ENCODE assay signal across 34 cellular contexts in the genomic region with DNA sequence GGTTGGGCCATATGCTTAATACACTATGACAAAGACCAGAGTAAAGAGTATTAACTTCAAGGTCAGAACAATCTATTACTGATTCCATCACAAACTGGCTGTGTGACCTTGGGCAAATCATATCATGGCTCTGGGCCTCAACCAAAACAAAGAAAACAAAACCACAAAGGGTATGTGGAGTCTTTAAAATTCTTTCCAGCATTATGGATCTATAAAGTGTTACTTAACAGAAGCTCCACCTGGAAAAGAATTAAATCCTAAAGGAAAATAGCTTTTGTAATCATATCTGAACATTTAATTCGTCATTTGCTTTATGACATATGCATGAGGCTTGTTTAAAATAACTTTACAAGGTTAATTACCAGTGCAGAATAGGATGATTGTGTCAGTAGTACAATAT.
DNase-seq lines count a peak whose midpoint lies in the region; ATAC-seq, FAIRE-seq and TF ChIP-seq lines count a peak whose summit lies in the region.
"Had no signal": no experiment of that assay in that cellular context is flagged by ENCODE, and none has a peak within 500 bp of the region (broad histone marks: within the 10 kb centered on the region; RNA-seq: fewer than 3 reads in every experiment).

No MANE protein-coding gene starts in this region.

- ATAC-seq in PC-3 (peak; percentile 42; the same call in 1 of the 2 replicates), HG02981 (IDR thresholded peaks at IDR 0.05; ENCODE audit: unreplicated experiment) (no peak)
- ATAC-seq: A549; CD8-positive, alpha-beta T cell had no signal

- H3K9me3 ChIP-seq in HAP-1, result no peaks in the 10 kb centered on the region
- no peaks in the 10 kb centered on the region for H3K9me3 ChIP-seq in PC-3 (ENCODE audit: low read length)
- H3K9me3 ChIP-seq: A549; BE2C; BLaER1; BLaER1 treated with 17β-estradiol and CSF1 and Interleukin-3, amounts not matched to agents 10 nM and 100 nM; Caco-2 had no signal

- POLR2A ChIA-PET in PC-3 (lab: Charles Lee; ENCODE audit: unreplicated experiment), result no interaction called here

- H3K4me1 ChIP-seq in HAP-1 (peaks cover 17% of the 10 kb centered on the region), PC-3 (ENCODE audit: insufficient read depth, low read length) (no peaks in the 10 kb centered on the region)
- H3K4me1 ChIP-seq: BE2C, BLaER1, Caco-2 had no signal

- no peaks in the 10 kb centered on the region for H3K9me2 ChIP-seq in PC-3 (replicated peaks; ENCODE audit: low read length)

- H3K79me2 ChIP-seq in PC-3 (ENCODE audit: low read length), result no peaks in the 10 kb centered on the region

- no peak overlapping the region for H3K9ac ChIP-seq in PC-3 (ENCODE audit: low read length)
- H3K9ac ChIP-seq: BLaER1; BLaER1 treated with 17β-estradiol and CSF1 and Interleukin-3, amounts not matched to agents 10 nM and 100 nM had no signal

- H3K4me3 ChIP-seq in HAP-1 (no peak overlapping the region), PC-3 (ENCODE audit: low read length) (no peak overlapping the region)
- H3K4me3 ChIP-seq: A549; BLaER1; BLaER1 treated with 17β-estradiol and CSF1 and Interleukin-3, amounts not matched to agents 10 nM and 100 nM had no signal

- TF ChIP-seq CTCF in PC-3 (conservative IDR thresholded peaks at IDR 0.05; ENCODE audit: low read depth, low read length) (no peak), D721Med (IDR thresholded peaks at IDR 0.05; ENCODE audit: insufficient read depth, missing control alignments) (no peak)

- H3K36me3 ChIP-seq in HAP-1 (replicated peaks), result no peaks in the 10 kb centered on the region
- no peaks in the 10 kb centered on the region for H3K36me3 ChIP-seq in PC-3 (ENCODE audit: low read depth, low read length)
- H3K36me3 ChIP-seq: BE2C; BLaER1; BLaER1 treated with 17β-estradiol and CSF1 and Interleukin-3, amounts not matched to agents 10 nM and 100 nM had no signal

- in situ Hi-C loops in HAP-1 (cut with MboI; ENCODE audit: low sequenced_read_pairs), result no loop called here

- H3K27me3 ChIP-seq in HAP-1 (ENCODE audit: low read depth) (no peaks in the 10 kb centered on the region), PC-3 (ENCODE audit: low read length) (no peaks in the 10 kb centered on the region)
- H3K27me3 ChIP-seq: BE2C; BLaER1; BLaER1 treated with 17β-estradiol and CSF1 and Interleukin-3, amounts not matched to agents 10 nM and 100 nM had no signal

- intact Hi-C loops in PC-3 (cut with micrococcal nuclease), result no loop called here

- H2AFZ ChIP-seq in PC-3 (ENCODE audit: low read length), result no peak overlapping the region

- no peaks in the 10 kb centered on the region for H4K20me1 ChIP-seq in PC-3 (ENCODE audit: low read length)
- H4K20me1 ChIP-seq: BLaER1; BLaER1 treated with 17β-estradiol and CSF1 and Interleukin-3, amounts not matched to agents 10 nM and 100 nM had no signal

- CTCF ChIA-PET in PC-3 (lab: Charles Lee), result no interaction called here

- no peaks in the 10 kb centered on the region for H3F3A ChIP-seq in PC-3 (ENCODE audit: low read length, unreplicated experiment)

- DNase-seq in NCI-H82 (lab: John Stamatoyannopoulos, UW) (peak; percentile 3), NCI-H82 treated with DMSO at 0.1 percent for 48 hours (lab: John Stamatoyannopoulos, UW; ENCODE audit: unreplicated experiment) (no peak), GM19239 (ENCODE audit: insufficient read length, low spot score) (no peak), HAP-1 (ENCODE audit: low spot score in 2 of 2) (peak; percentile 59 to 92), PC-3 (no peak), D721Med (ENCODE audit: insufficient read length, low spot score) (no peak)
- DNase-seq in activated CD4-positive, alpha-beta T cell treated with anti-CD3 and anti-CD28 coated beads, Interleukin-2, amount 50 U/mL, for 4 hours, result no peak
- DNase-seq: 8988T; ACHN; AML-193; BE2C; C1 segment of cervical spinal cord; Caco-2; Calu3; CD4-positive, alpha-beta memory T cell; CD4-positive, alpha-beta T cell; CD4-positive, CD25-positive, alpha-beta regulatory T cell; CD8-positive, alpha-beta memory T cell; CD8-positive, alpha-beta T cell; COR-L47; DMS 273 treated with DMSO at 0.1 percent for 48 hours; DMS153; DMS53; DMS79; DMS79 treated with DMSO at 0.1 percent for 48 hours; DND-41; EL had no signal

- FAIRE-seq in GM19239 (lab: Jason Lieb, UNC) (peak; percentile 31), D721Med (lab: Jason Lieb, UNC) (no peak)
- FAIRE-seq: A204.1, A549 had no signal

- H3K27ac ChIP-seq in PC-3 (ENCODE audit: low read length), result no peak overlapping the region
- H3K27ac ChIP-seq: 22Rv1; A549; BLaER1; BLaER1 treated with 17β-estradiol and CSF1 and Interleukin-3, amounts not matched to agents 10 nM and 100 nM; C4-2B had no signal

- H3K4me2 ChIP-seq in PC-3 (ENCODE audit: low read length), result no peak overlapping the region
- H3K4me2 ChIP-seq: A549; BLaER1; BLaER1 treated with 17β-estradiol and CSF1 and Interleukin-3, amounts not matched to agents 10 nM and 100 nM had no signal

- no TSS peak for BruUV-seq in PC-3 (replicated peaks; lab: Mats Ljungman, UMichigan)

Comparison
In these comparisons a context has a peak if more than half of its experiments do, and no peak if none do; other contexts are left out.
1. DNase-seq: peak in NCI-H82 (single experiment) and HAP-1 (2 of 2); none in NCI-H82 treated with DMSO at 0.1 percent for 48 hours (single experiment), GM19239 (single experiment), PC-3 (single experiment), activated CD4-positive, alpha-beta T cell treated with anti-CD3 and anti-CD28 coated beads, Interleukin-2, amount 50 U/mL, for 4 hours (0 of 2) and D721Med (single experiment).